In the genomic region with DNA sequence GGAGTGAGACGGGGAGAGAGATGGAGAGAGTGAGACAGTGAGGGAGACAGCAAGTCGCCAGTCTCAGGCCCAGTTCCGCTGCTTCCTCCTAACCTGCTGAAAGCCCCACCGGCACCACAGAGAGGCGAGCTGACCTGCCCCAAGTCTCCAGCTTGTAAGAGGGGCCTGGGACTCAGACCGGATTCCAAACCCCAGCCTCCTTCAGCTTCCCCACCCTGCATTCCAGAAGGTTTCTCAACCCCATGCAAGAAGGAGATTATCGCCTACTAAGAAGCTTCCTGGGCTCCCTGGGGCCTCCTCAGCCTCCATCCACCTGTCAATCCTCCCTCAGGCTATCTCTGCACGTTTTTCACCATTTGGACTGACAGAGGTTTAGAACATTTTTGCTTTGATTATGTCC, we compare ENCODE assay signal across 22 cellular contexts.
DNase-seq lines count a peak whose midpoint lies in the region; ATAC-seq and TF ChIP-seq lines count a peak whose summit lies in the region.
"Had no signal": no experiment of that assay in that cellular context is flagged by ENCODE, and none has a peak within 500 bp of the region (broad histone marks: within the 10 kb centered on the region; RNA-seq: fewer than 3 reads in every experiment).

No MANE protein-coding gene starts in this region.

- no peaks in the 10 kb centered on the region for H3K36me3 Mint-ChIP-seq in GM23338 (ENCODE audit: low read depth)
- no peaks in the 10 kb centered on the region for H3K36me3 Mint-ChIP-seq in stimulated activated memory B cell treated with anti-CD40 and anti-IgM and Interleukin-4, amounts not matched to agents 10 μg/mL and 1 μg/mL and 100 μg/mL, for 72 hours
- no peaks in the 10 kb centered on the region for H3K36me3 Mint-ChIP-seq in activated T-cell treated with anti-CD3 and anti-CD28 coated beads, Interleukin-2, amount 50 U/mL, for 72 hours (ENCODE audit: insufficient read depth in 2 of 2)

- no peak overlapping the region for H3K27ac Mint-ChIP-seq in GM23338
- no peak overlapping the region for H3K27ac Mint-ChIP-seq in stimulated activated memory B cell treated with anti-CD40 and anti-IgM and Interleukin-4, amounts not matched to agents 10 μg/mL and 1 μg/mL and 100 μg/mL, for 72 hours
- H3K27ac Mint-ChIP-seq in activated T-cell treated with anti-CD3 and anti-CD28 coated beads, Interleukin-2, amount 50 U/mL, for 72 hours = no peak overlapping the region
- H3K27ac Mint-ChIP-seq: CD4-positive, alpha-beta T cell had no signal

- H3K9me2 ChIP-seq in GM23338 (ENCODE audit: insufficient read depth) = no peaks in the 10 kb centered on the region

- DNase-seq in GM23338 (ENCODE audit: low spot score) (peak; percentile 27), WERI-Rb-1 (peak; percentile 69), islet precursor cell (peak; percentile 60), kidney tubule cell (ENCODE audit: low spot score) (no peak), amniotic stem cell (lab: John Stamatoyannopoulos, UW) (no peak)
- DNase-seq in activated T-cell treated with anti-CD3 and anti-CD28 coated beads, Interleukin-2, amount 50 U/mL, for 72 hours = no peak
- DNase-seq: BE2C; Caco-2; CD4-positive, alpha-beta T cell; Kasumi-1; MG63; NCI-H1048; NCI-H1436; NCI-H1930; NCI-H345; NCI-H69; NK-92 treated with Interleukin-12 subunit alpha and Interleukin-12 subunit beta, amount 100 ng/mL, for 24 hours; OCI-M1; Right ventricle myocardium superior had no signal

- no peaks in the 10 kb centered on the region for H3K9me3 ChIP-seq in WERI-Rb-1 (ENCODE audit: severe bottlenecking)
- H3K9me3 ChIP-seq: BE2C, Caco-2, MG63 had no signal

- H3K27me3 ChIP-seq in GM23338 (ENCODE audit: insufficient read depth) (no peaks in the 10 kb centered on the region), WERI-Rb-1 (ENCODE audit: insufficient read depth, low read depth, severe bottlenecking) (no peaks in the 10 kb centered on the region)
- H3K27me3 ChIP-seq: BE2C had no signal

- H3K4me2 ChIP-seq in GM23338 = peak overlapping the region; percentile 46; the same call in 1 of the 2 replicates

- H3K4me1 ChIP-seq in GM23338 (ENCODE audit: insufficient read depth) = peaks cover 27% of the 10 kb centered on the region
- H3K4me1 ChIP-seq: BE2C, Caco-2 had no signal

- ATAC-seq in GM23338 (peak; percentile 56), GM19351 (IDR thresholded peaks at IDR 0.05; ENCODE audit: unreplicated experiment) (no peak)
- ATAC-seq in stimulated activated memory B cell treated with anti-CD40 and anti-IgM and Interleukin-4, amounts not matched to agents 10 μg/mL and 1 μg/mL and 100 μg/mL, for 72 hours = peak; percentile 10
- ATAC-seq in activated T-cell treated with anti-CD3 and anti-CD28 coated beads, Interleukin-2, amount 50 U/mL, for 72 hours (replicated peaks in 1 of 2) = no peak

- H3F3A ChIP-seq in GM23338 (replicated peaks; ENCODE audit: low read depth) = no peaks in the 10 kb centered on the region

- H3K79me2 ChIP-seq in GM23338 (replicated peaks; ENCODE audit: insufficient read depth) = no peaks in the 10 kb centered on the region

- H3K4me3 ChIP-seq in GM23338 = no peak overlapping the region
- H3K4me3 ChIP-seq in WERI-Rb-1 (ENCODE audit: low read depth, low read length) = no peak overlapping the region
- H3K4me3 ChIP-seq: MG63, SK-N-MC had no signal

- TF ChIP-seq CTCF in GM23338 (conservative IDR thresholded peaks at IDR 0.05; ENCODE audit: low read depth in 2 of 2) (no peak), WERI-Rb-1 (IDR thresholded peaks at IDR 0.05; ENCODE audit: low read depth, low read length) (no peak)

- H3K4me1 Mint-ChIP-seq in GM23338 = peaks cover 42% of the 10 kb centered on the region
- H3K4me1 Mint-ChIP-seq in stimulated activated memory B cell treated with anti-CD40 and anti-IgM and Interleukin-4, amounts not matched to agents 10 μg/mL and 1 μg/mL and 100 μg/mL, for 72 hours = no peaks in the 10 kb centered on the region
- no peaks in the 10 kb centered on the region for H3K4me1 Mint-ChIP-seq in activated T-cell treated with anti-CD3 and anti-CD28 coated beads, Interleukin-2, amount 50 U/mL, for 72 hours (ENCODE audit: low read depth)

- H2AFZ ChIP-seq in GM23338 = peak overlapping the region; percentile 56; the same call in 1 of the 2 replicates

- no peaks in the 10 kb centered on the region for H3K9me3 Mint-ChIP-seq in GM23338
- no peaks in the 10 kb centered on the region for H3K9me3 Mint-ChIP-seq in stimulated activated memory B cell treated with anti-CD40 and anti-IgM and Interleukin-4, amounts not matched to agents 10 μg/mL and 1 μg/mL and 100 μg/mL, for 72 hours
- no peaks in the 10 kb centered on the region for H3K9me3 Mint-ChIP-seq in activated T-cell treated with anti-CD3 and anti-CD28 coated beads, Interleukin-2, amount 50 U/mL, for 72 hours
- H3K9me3 Mint-ChIP-seq: CD4-positive, alpha-beta T cell had no signal

- H3K36me3 ChIP-seq in GM23338 (ENCODE audit: insufficient read depth) (no peaks in the 10 kb centered on the region), WERI-Rb-1 (no peaks in the 10 kb centered on the region)
- H3K36me3 ChIP-seq: BE2C, MG63 had no signal

- H4K20me1 ChIP-seq in GM23338 (replicated peaks; ENCODE audit: insufficient read depth) = no peaks in the 10 kb centered on the region

- H3K27ac ChIP-seq in GM23338 (ENCODE audit: low read depth) = no peak overlapping the region
- H3K27ac ChIP-seq in WERI-Rb-1 = peak overlapping the region; percentile 48
- H3K27ac ChIP-seq: SK-N-MC had no signal

- no peak overlapping the region for H3K4me3 Mint-ChIP-seq in GM23338
- no peak overlapping the region for H3K4me3 Mint-ChIP-seq in stimulated activated memory B cell treated with anti-CD40 and anti-IgM and Interleukin-4, amounts not matched to agents 10 μg/mL and 1 μg/mL and 100 μg/mL, for 72 hours
- H3K4me3 Mint-ChIP-seq in activated T-cell treated with anti-CD3 and anti-CD28 coated beads, Interleukin-2, amount 50 U/mL, for 72 hours = no peak overlapping the region
- H3K4me3 Mint-ChIP-seq: CD4-positive, alpha-beta T cell had no signal

- H3K27me3 Mint-ChIP-seq in GM23338 (ENCODE audit: insufficient read depth, low read depth, poor library complexity) = peaks cover 6% of the 10 kb centered on the region
- H3K27me3 Mint-ChIP-seq in stimulated activated memory B cell treated with anti-CD40 and anti-IgM and Interleukin-4, amounts not matched to agents 10 μg/mL and 1 μg/mL and 100 μg/mL, for 72 hours = peaks cover 30% of the 10 kb centered on the region
- H3K27me3 Mint-ChIP-seq in activated T-cell treated with anti-CD3 and anti-CD28 coated beads, Interleukin-2, amount 50 U/mL, for 72 hours (ENCODE audit: low read depth) = peaks cover 8% of the 10 kb centered on the region

TF ChIP-seq in GM23338, 12 proteins besides CTCF, POLR2A, EP300 and RAD21 (continues in another document):
- no peak for TF ChIP-seq JUNB (IDR thresholded peaks at IDR 0.05; ENCODE audit: unreplicated experiment)
- no peak for TF ChIP-seq EZH2 (IDR thresholded peaks at IDR 0.05; ENCODE audit: low read depth, unreplicated experiment)
- TF ChIP-seq POLR2AphosphoS5 (IDR thresholded peaks at IDR 0.05; ENCODE audit: low read depth) = no peak
- TF ChIP-seq EZH2phosphoT487 (IDR thresholded peaks at IDR 0.05; ENCODE audit: unreplicated experiment) = no peak
- TF ChIP-seq ETS1 (IDR thresholded peaks at IDR 0.05) = no peak
- no peak for TF ChIP-seq ZNF114 (CRISPR knock-in tag; IDR thresholded peaks at IDR 0.05)
- no peak for TF ChIP-seq STAT1 (IDR thresholded peaks at IDR 0.05; ENCODE audit: unreplicated experiment)

Comparison
In these comparisons a context has a peak if more than half of its experiments do, and no peak if none do; other contexts are left out.
1. ATAC-seq: peak in GM23338 (single experiment) and stimulated activated memory B cell treated with anti-CD40 and anti-IgM and Interleukin-4, amounts not matched to agents 10 μg/mL and 1 μg/mL and 100 μg/mL, for 72 hours (single experiment); none in GM19351 (single experiment) and activated T-cell treated with anti-CD3 and anti-CD28 coated beads, Interleukin-2, amount 50 U/mL, for 72 hours (0 of 2).
2. DNase-seq: peak in GM23338 (single experiment), WERI-Rb-1 (single experiment) and islet precursor cell (single experiment); none in activated T-cell treated with anti-CD3 and anti-CD28 coated beads, Interleukin-2, amount 50 U/mL, for 72 hours (0 of 2), kidney tubule cell (single experiment) and amniotic stem cell (single experiment).